Comparison of ENCODE assay signal across 23 cellular contexts in genomic region chr9:78612089-78612488, GRCh38.
DNase-seq lines count a peak whose midpoint lies in the region; FAIRE-seq and TF ChIP-seq lines count a peak whose summit lies in the region.
"Had no signal": no experiment of that assay in that cellular context is flagged by ENCODE, and none has a peak within 500 bp of the region (broad histone marks: within the 10 kb centered on the region; RNA-seq: fewer than 3 reads in every experiment).

No MANE protein-coding gene starts in this region.

- no peaks in the 10 kb centered on the region for H3K9me3 ChIP-seq in SK-N-SH
- H3K9me3 ChIP-seq in ascending aorta: no peaks in the 10 kb centered on the region
- H3K9me3 ChIP-seq: thyroid gland had no signal

- TF ChIP-seq RAD21 in SK-N-SH (IDR thresholded peaks at IDR 0.05; ENCODE audit: low read length): no peak

- POLR2A ChIA-PET in SK-N-SH (lab: Yijun Ruan, JAX): no interaction called here

- no peak overlapping the region for H3K4me3 ChIP-seq in ACC112 (ENCODE audit: low read depth, low read length)
- H3K4me3 ChIP-seq in SK-N-SH (ENCODE audit: low read depth in 2 of 2, low read length in 1 of 2): no peak overlapping the region
- H3K4me3 ChIP-seq in fibroblast of the aortic adventitia (ENCODE audit: low read depth, low read length): no peak overlapping the region
- no peak overlapping the region for H3K4me3 ChIP-seq in ascending aorta
- H3K4me3 ChIP-seq: smooth muscle cell, thyroid gland had no signal

- DNase-seq in H54 (ENCODE audit: insufficient read length, low spot score) (peak; percentile 25), SK-N-SH (no peak), fibroblast of the aortic adventitia (ENCODE audit: low read depth) (peak; percentile 17), DMS 273 (lab: John Stamatoyannopoulos, UW; ENCODE audit: unreplicated experiment) (no peak), ascending aorta (ENCODE audit: low spot score in 2 of 2) (no peak), urothelium cell line (ENCODE audit: low spot score) (no peak)
- no peak for DNase-seq in stimulated activated CD4-positive, alpha-beta T cell treated with anti-CD3 and anti-CD28 coated beads, Interleukin-15, amount 100 ng/mL, for 24 hours
- DNase-seq: activated CD4-positive, alpha-beta memory T cell treated with anti-CD3 and anti-CD28 coated beads, Interleukin-2, amount 10 ng/mL, durations not matched to agents 7 days and 5 days; activated T-cell treated with anti-CD3 and anti-CD28 coated beads for 4 hours; caudate nucleus; KG1; MV-4-11; NCI-H1694; NCI-H69; stimulated activated CD4-positive, alpha-beta T cell treated with anti-CD3 and anti-CD28 coated beads, Interleukin-4, amount 100 ng/mL, for 1 hour; stimulated activated naive CD4-positive, alpha-beta T cell treated with Interleukin-2 at 50 U/mL for 16 hours; thyroid gland had no signal

- TF ChIP-seq EP300 in SK-N-SH (IDR thresholded peaks at IDR 0.05; ENCODE audit: borderline replicate concordance in 1 of 2, low read depth in 1 of 2, low read length in 1 of 2): peak in 1 of 2 experiments; percentile 69; a peak in 1 of 4 replicates

- no peak overlapping the region; the same call in 1 of the 2 replicates for H3K9ac ChIP-seq in SK-N-SH

- H3K4me1 ChIP-seq in ACC112 (ENCODE audit: control insufficient read depth, insufficient read depth, low read length, unreplicated experiment) (peaks cover 22% of the 10 kb centered on the region), SK-N-SH (ENCODE audit: control insufficient read depth in 1 of 2, insufficient read depth in 2 of 2, low read depth in 1 of 2, low read length in 1 of 2) (peaks cover 0 to 5% of the 10 kb centered on the region in 2 experiments; a peak in 2 of 4 replicates), ascending aorta (no peaks in the 10 kb centered on the region)
- H3K4me1 ChIP-seq: thyroid gland had no signal

- H3F3A ChIP-seq in SK-N-SH (replicated peaks; ENCODE audit: insufficient read depth): peaks cover 10% of the 10 kb centered on the region

- 0 out of 2 replicates have a peak overlapping the region, but pooled peaks have one; percentile 15 for H3K4me2 ChIP-seq in SK-N-SH
- H3K4me2 ChIP-seq: smooth muscle cell had no signal

- H2AFZ ChIP-seq in ACC112 (ENCODE audit: low read length, unreplicated experiment): peak overlapping the region; percentile 6
- 0 out of 2 replicates have a peak overlapping the region, but pooled peaks have one; percentile 15 for H2AFZ ChIP-seq in SK-N-SH (ENCODE audit: low read depth)

- WGBS in SK-N-SH (ENCODE audit: low lambda C conversion rate): 17% methylated on average over 2 of the region's 2 CpGs

- H3K9me2 ChIP-seq in SK-N-SH: no peaks in the 10 kb centered on the region

- no peak for TF ChIP-seq POLR2A in H54 (IDR thresholded peaks at IDR 0.05; ENCODE audit: low read depth, low read length)

- CTCF ChIA-PET in SK-N-SH (lab: Yijun Ruan, JAX): interaction anchor here (0.6 kb wide), 1 partner anchor 644 kb away, joined by 3 read pairs; no protein-coding TSS in a partner anchor

- H3K27ac ChIP-seq in ACC112 (ENCODE audit: low read depth, low read length) (peak overlapping the region; percentile 49), SK-N-SH (ENCODE audit: low read depth in 2 of 2, low read length in 1 of 2) (peak overlapping the region in 1 of 2 experiments; percentile 77; a peak in 2 of 4 replicates), ascending aorta (no peak overlapping the region)
- H3K27ac ChIP-seq: C4-2B, thyroid gland had no signal

- no peaks in the 10 kb centered on the region for H4K20me1 ChIP-seq in SK-N-SH (ENCODE audit: insufficient read depth)

- H3K27me3 ChIP-seq in ACC112 (ENCODE audit: insufficient read depth, low read length) (no peaks in the 10 kb centered on the region), SK-N-SH (ENCODE audit: insufficient read depth) (no peaks in the 10 kb centered on the region), ascending aorta (no peaks in the 10 kb centered on the region)
- H3K27me3 ChIP-seq: thyroid gland had no signal

- TF ChIP-seq CTCF in SK-N-SH (IDR thresholded peaks at IDR 0.05) (no peak), fibroblast of the aortic adventitia (IDR thresholded peaks at IDR 0.05; ENCODE audit: insufficient read depth, low read length) (no peak), ascending aorta (IDR thresholded peaks at IDR 0.05) (no peak)

- intact Hi-C loops in ascending aorta (cut with DNase I): no loop called here

- H3K36me3 ChIP-seq in ACC112 (ENCODE audit: insufficient read depth, low read length) (no peaks in the 10 kb centered on the region), SK-N-SH (replicated peaks in 1 of 2; ENCODE audit: control insufficient read depth in 1 of 2, insufficient read depth in 2 of 2, low read length in 1 of 2) (no peaks in the 10 kb centered on the region), ascending aorta (no peaks in the 10 kb centered on the region)
- H3K36me3 ChIP-seq: thyroid gland had no signal

- FAIRE-seq in H54 (lab: Jason Lieb, UNC) (peak; percentile 36), urothelium cell line (lab: Jason Lieb, UNC) (no peak)
- FAIRE-seq: A204.1, GM18507, H1 had no signal

- H3K79me2 ChIP-seq in ACC112 (ENCODE audit: control insufficient read depth, insufficient read depth, low read length, unreplicated experiment) (no peaks in the 10 kb centered on the region), SK-N-SH (ENCODE audit: insufficient read depth) (no peaks in the 10 kb centered on the region)

TF ChIP-seq in SK-N-SH, 30 proteins besides CTCF, POLR2A, EP300 and RAD21 (continues in another document):
- TF ChIP-seq ZBTB33 (IDR thresholded peaks at IDR 0.05; ENCODE audit: borderline replicate concordance, low read depth) (no peak), FOSL2 (IDR thresholded peaks at IDR 0.05; ENCODE audit: borderline replicate concordance, low read depth) (peak; percentile 76), MAX (IDR thresholded peaks at IDR 0.05; ENCODE audit: low read depth) (no peak), TCF12 (IDR thresholded peaks at IDR 0.05) (peak; percentile 50), PBX3 (IDR thresholded peaks at IDR 0.05) (no peak; the same call in 1 of the 2 replicates), REST (IDR thresholded peaks at IDR 0.05; ENCODE audit: low read depth, low read length) (no peak), MEF2A (IDR thresholded peaks at IDR 0.05; ENCODE audit: borderline replicate concordance, low read depth) (no peak), MXI1 (IDR thresholded peaks at IDR 0.05; ENCODE audit: low read depth, low read length) (no peak), GATA2 (CRISPR knock-in tag; IDR thresholded peaks at IDR 0.05) (no peak), POLR2AphosphoS5 (IDR thresholded peaks at IDR 0.05; ENCODE audit: low read depth, low read length) (no peak), RFX5 (IDR thresholded peaks at IDR 0.05; ENCODE audit: low read length) (no peak), SMC3 (IDR thresholded peaks at IDR 0.05; ENCODE audit: low read depth, low read length) (no peak), EZH2phosphoT487 (IDR thresholded peaks at IDR 0.05; ENCODE audit: borderline replicate concordance, low read depth) (no peak)

Comparison
In these comparisons a context has a peak if more than half of its experiments do, and no peak if none do; other contexts are left out.
1. DNase-seq: peak in H54 (single experiment) and fibroblast of the aortic adventitia (single experiment); none in SK-N-SH (single experiment), stimulated activated CD4-positive, alpha-beta T cell treated with anti-CD3 and anti-CD28 coated beads, Interleukin-15, amount 100 ng/mL, for 24 hours (single experiment), DMS 273 (single experiment), ascending aorta (0 of 2) and urothelium cell line (single experiment).